21 cellular contexts compared by ENCODE assay signal in the genomic region with DNA sequence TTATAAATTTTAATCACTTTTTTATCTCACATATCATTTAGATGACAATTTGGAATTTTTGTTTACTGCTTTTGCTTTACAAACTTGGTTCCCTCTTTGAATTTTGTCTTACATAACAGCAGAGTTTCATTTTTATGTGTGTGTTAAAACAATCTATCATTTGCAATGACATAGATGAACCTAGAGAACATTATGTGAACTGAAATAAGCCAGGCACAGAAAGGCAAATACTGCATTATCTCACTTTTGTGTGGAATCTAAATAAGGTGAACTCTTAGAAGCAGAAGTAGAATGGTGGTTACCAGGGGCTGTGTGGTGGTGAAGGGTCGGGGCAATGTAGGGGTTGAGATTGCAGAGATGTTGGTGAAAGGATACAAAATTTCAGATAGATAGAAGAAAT.
DNase-seq lines count a peak whose midpoint lies in the region; ATAC-seq and TF ChIP-seq lines count a peak whose summit lies in the region.
"Had no signal": no experiment of that assay in that cellular context is flagged by ENCODE, and none has a peak within 500 bp of the region (broad histone marks: within the 10 kb centered on the region; RNA-seq: fewer than 3 reads in every experiment).

No MANE protein-coding gene starts in this region.

- H3K9me3 Mint-ChIP-seq in dendritic cell treated with granulocyte-macrophage colony-stimulating factor and Interleukin-4, amounts not matched to agents 40 ng/mL and 50 ng/mL, for 4 days, result peaks cover 15% of the 10 kb centered on the region
- H3K9me3 Mint-ChIP-seq in mesothelial cell of epicardium, result no peaks in the 10 kb centered on the region
- no peaks in the 10 kb centered on the region for H3K9me3 Mint-ChIP-seq in activated T-cell treated with anti-CD3 and anti-CD28 coated beads, Interleukin-2, amount 50 U/mL, for 72 hours

- peak overlapping the region in 6 of 11 experiments; percentile 16 to 77 (median 46); a peak in 9 of 22 replicates for H3K4me2 ChIP-seq in BLaER1 treated with 17β-estradiol and CSF1 and Interleukin-3, amounts not matched to agents 10 nM and 100 nM
- H3K4me2 ChIP-seq: BLaER1 had no signal

- H3K27ac ChIP-seq in BLaER1 treated with 17β-estradiol and CSF1 and Interleukin-3, amounts not matched to agents 10 nM and 100 nM, result peak overlapping the region in 7 of 11 experiments; percentile 44 to 99 (median 91); a peak in 12 of 22 replicates
- H3K27ac ChIP-seq: BLaER1, RWPE1 had no signal

- H3K4me3 Mint-ChIP-seq in dendritic cell treated with granulocyte-macrophage colony-stimulating factor and Interleukin-4, amounts not matched to agents 40 ng/mL and 50 ng/mL, for 4 days, result no peak overlapping the region
- no peak overlapping the region for H3K4me3 Mint-ChIP-seq in mesothelial cell of epicardium
- no peak overlapping the region for H3K4me3 Mint-ChIP-seq in activated T-cell treated with anti-CD3 and anti-CD28 coated beads, Interleukin-2, amount 50 U/mL, for 72 hours

- in situ Hi-C loops in KBM-7 (cut with MboI; ENCODE audit: low pct_unique_long_range_greater_than_20kb, low sequenced_read_pairs), result loop anchor here (25.0 kb wide), 1 partner anchor 160 kb away; the partner anchor contains the start of gene GASK1B

- no peaks in the 10 kb centered on the region for H3K36me3 ChIP-seq in BLaER1 treated with 17β-estradiol and CSF1 and Interleukin-3, amounts not matched to agents 10 nM and 100 nM
- H3K36me3 ChIP-seq: BLaER1 had no signal

- H3K27ac Mint-ChIP-seq in dendritic cell treated with granulocyte-macrophage colony-stimulating factor and Interleukin-4, amounts not matched to agents 40 ng/mL and 50 ng/mL, for 4 days, result peak overlapping the region; percentile 55
- H3K27ac Mint-ChIP-seq in mesothelial cell of epicardium, result peak overlapping the region; percentile 17
- H3K27ac Mint-ChIP-seq in activated T-cell treated with anti-CD3 and anti-CD28 coated beads, Interleukin-2, amount 50 U/mL, for 72 hours, result no peak overlapping the region
- H3K27ac Mint-ChIP-seq: CD4-positive, alpha-beta memory T cell had no signal

- peaks cover 14% of the 10 kb centered on the region for H3K36me3 Mint-ChIP-seq in dendritic cell treated with granulocyte-macrophage colony-stimulating factor and Interleukin-4, amounts not matched to agents 40 ng/mL and 50 ng/mL, for 4 days (ENCODE audit: low read depth)
- H3K36me3 Mint-ChIP-seq in mesothelial cell of epicardium, result no peaks in the 10 kb centered on the region
- H3K36me3 Mint-ChIP-seq in activated T-cell treated with anti-CD3 and anti-CD28 coated beads, Interleukin-2, amount 50 U/mL, for 72 hours (ENCODE audit: insufficient read depth in 2 of 2), result no peaks in the 10 kb centered on the region
- H3K36me3 Mint-ChIP-seq: CD4-positive, alpha-beta memory T cell had no signal

- no peak overlapping the region for H3K4me3 ChIP-seq in BLaER1 treated with 17β-estradiol and CSF1 and Interleukin-3, amounts not matched to agents 10 nM and 100 nM
- H3K4me3 ChIP-seq: BLaER1, K562 had no signal

- H3K9ac ChIP-seq in BLaER1 treated with 17β-estradiol and CSF1 and Interleukin-3, amounts not matched to agents 10 nM and 100 nM, result peak overlapping the region in 3 of 11 experiments; percentile 7 to 39 (median 36); a peak in 1 of 22 replicates
- H3K9ac ChIP-seq: BLaER1 had no signal

- no peaks in the 10 kb centered on the region for H3K27me3 Mint-ChIP-seq in dendritic cell treated with granulocyte-macrophage colony-stimulating factor and Interleukin-4, amounts not matched to agents 40 ng/mL and 50 ng/mL, for 4 days
- H3K27me3 Mint-ChIP-seq in mesothelial cell of epicardium (ENCODE audit: low read depth), result no peaks in the 10 kb centered on the region
- H3K27me3 Mint-ChIP-seq in activated T-cell treated with anti-CD3 and anti-CD28 coated beads, Interleukin-2, amount 50 U/mL, for 72 hours (ENCODE audit: low read depth), result no peaks in the 10 kb centered on the region

- H3K4me1 Mint-ChIP-seq in dendritic cell treated with granulocyte-macrophage colony-stimulating factor and Interleukin-4, amounts not matched to agents 40 ng/mL and 50 ng/mL, for 4 days (ENCODE audit: low read depth), result peaks cover 56% of the 10 kb centered on the region
- peaks cover 41% of the 10 kb centered on the region for H3K4me1 Mint-ChIP-seq in mesothelial cell of epicardium
- no peaks in the 10 kb centered on the region for H3K4me1 Mint-ChIP-seq in activated T-cell treated with anti-CD3 and anti-CD28 coated beads, Interleukin-2, amount 50 U/mL, for 72 hours (ENCODE audit: low read depth)
- H3K4me1 Mint-ChIP-seq: CD4-positive, alpha-beta memory T cell had no signal

- DNase-seq in KBM-7 (peak; percentile 8), mesothelial cell of epicardium (ENCODE audit: low spot score in 2 of 2, unreplicated experiment in 2 of 2) (no peak)
- no peak for DNase-seq in activated T-cell treated with anti-CD3 and anti-CD28 coated beads, Interleukin-2, amount 50 U/mL, for 1 hour
- DNase-seq in activated CD8-positive, alpha-beta memory T cell treated with anti-CD3 and anti-CD28 coated beads, Interleukin-2, amount 50 U/mL, for 4 hours, result no peak
- no peak for DNase-seq in activated T-cell treated with anti-CD3 and anti-CD28 coated beads, Interleukin-2, amount 50 U/mL, for 72 hours
- DNase-seq: Caco-2; CD4-positive, alpha-beta memory T cell; DND-41; NCI-H1105 treated with DMSO at 0.1 percent for 48 hours; NCI-H146; NCI-H1930; NCI-H446; NCI-H524 treated with DMSO at 0.1 percent for 48 hours; NCI-H774; SHP77 had no signal

- peaks cover 0 to 15% (median 0%) of the 10 kb centered on the region in 11 experiments; a peak in 5 of 22 replicates for H3K9me3 ChIP-seq in BLaER1 treated with 17β-estradiol and CSF1 and Interleukin-3, amounts not matched to agents 10 nM and 100 nM (replicated peaks in 1 of 11)
- H3K9me3 ChIP-seq: BLaER1, Caco-2 had no signal

- peaks cover 0 to 60% (median 26%) of the 10 kb centered on the region in 10 experiments; a peak in 12 of 20 replicates for H3K4me1 ChIP-seq in BLaER1 treated with 17β-estradiol and CSF1 and Interleukin-3, amounts not matched to agents 10 nM and 100 nM
- H3K4me1 ChIP-seq: BLaER1 had no signal

- intact Hi-C loops in dendritic cell treated with granulocyte-macrophage colony-stimulating factor and Interleukin-4, amounts not matched to agents 40 ng/mL and 50 ng/mL, for 4 days (cut with micrococcal nuclease), result no loop called here

- no peaks in the 10 kb centered on the region for H3K27me3 ChIP-seq in BLaER1 treated with 17β-estradiol and CSF1 and Interleukin-3, amounts not matched to agents 10 nM and 100 nM
- H3K27me3 ChIP-seq: BLaER1 had no signal

- H4K20me1 ChIP-seq in BLaER1 treated with 17β-estradiol and CSF1 and Interleukin-3, amounts not matched to agents 10 nM and 100 nM, result no peaks in the 10 kb centered on the region
- H4K20me1 ChIP-seq: BLaER1 had no signal

- ATAC-seq in GM19452 (IDR thresholded peaks at IDR 0.05; ENCODE audit: unreplicated experiment), result no peak
- ATAC-seq in activated T-cell treated with anti-CD3 and anti-CD28 coated beads, Interleukin-2, amount 50 U/mL, for 72 hours (replicated peaks in 1 of 2), result no peak
- ATAC-seq: K562 had no signal

- no peak for TF ChIP-seq CTCF in mesothelial cell of epicardium (IDR thresholded peaks at IDR 0.05; ENCODE audit: unreplicated experiment)
